1 cellular context compared by ENCODE assay signal in genomic region chr2:99404039-99404799, GRCh38.
TF ChIP-seq lines count a peak whose summit lies in the region.

No MANE protein-coding gene starts in this region.

TF ChIP-seq in SK-N-SH treated with all-trans-retinoic acid at 6 μM for 48 hours, 23 proteins besides CTCF, POLR2A, EP300 and RAD21 (continued from another document):
- TF ChIP-seq PPARA (CRISPR knock-in tag; IDR thresholded peaks at IDR 0.05; ENCODE audit: borderline replicate concordance) (no peak), GLIS3 (CRISPR knock-in tag; IDR thresholded peaks at IDR 0.05) (no peak)
